22 cellular contexts compared by ENCODE assay signal in the genomic region with DNA sequence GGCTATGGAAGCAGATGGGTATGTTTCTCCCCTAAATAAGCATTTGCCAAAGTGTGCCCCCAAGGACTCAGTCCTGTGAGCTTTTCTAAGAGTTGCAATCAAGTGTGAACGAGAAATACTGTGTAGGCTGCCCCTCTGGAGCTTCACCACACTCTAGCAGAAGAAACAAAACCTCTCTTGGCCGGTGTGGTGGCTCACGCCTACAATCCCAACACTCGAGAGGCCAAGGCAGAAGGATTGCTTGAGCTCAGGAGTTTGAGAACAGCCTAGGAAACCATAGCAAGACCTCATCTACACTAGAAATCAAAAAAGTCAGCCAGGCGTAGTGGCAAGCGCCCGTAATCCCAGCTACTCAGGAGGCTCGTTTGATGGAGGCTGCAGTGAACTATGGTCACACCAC. TPM values are rescaled to one million over a fixed set of nuclear protein-coding genes. Genes with fewer than 3 reads are reported as not detected.
DNase-seq lines count a peak whose midpoint lies in the region; TF ChIP-seq lines count a peak whose summit lies in the region.
"Had no signal": no experiment of that assay in that cellular context is flagged by ENCODE, and none has a peak within 500 bp of the region (broad histone marks: within the 10 kb centered on the region; RNA-seq: fewer than 3 reads in every experiment).

No MANE protein-coding gene starts in this region.

- H3K4me1 Mint-ChIP-seq in immature natural killer cell = peaks cover 94 to 98% of the 10 kb centered on the region in 2 donors
- peaks cover 68% of the 10 kb centered on the region for H3K4me1 Mint-ChIP-seq in activated T-helper 1 cell treated with anti-CD3 and anti-CD28 coated beads, Interleukin-12 subunit alpha, Interleukin-12 subunit beta, Interleukin-2, Interleukin-4 antibody, amounts not matched to agents 30 ng/mL and 10 ng/mL and 1 ng/mL, durations not matched to agents 14 hours and 24 hours and 36 hours (ENCODE audit: low read depth)

- peaks cover 2 to 63% (median 33%) of the 10 kb centered on the region in 5 donors for H3K4me1 ChIP-seq in subcutaneous abdominal adipose tissue (ENCODE audit: control insufficient read depth in 5 of 5, insufficient read depth in 5 of 5, low read length in 5 of 5)

- H3K9me3 ChIP-seq in subcutaneous abdominal adipose tissue (ENCODE audit: control insufficient read depth in 5 of 5, low read length in 5 of 5) = no peaks in the 10 kb centered on the region
- H3K9me3 ChIP-seq: gastroesophageal sphincter, SJCRH30 had no signal

- peak overlapping the region in 4 of 6 donors; percentile 31 to 78 (median 54) for H3K27ac Mint-ChIP-seq in immature natural killer cell
- H3K27ac Mint-ChIP-seq in activated T-helper 1 cell treated with anti-CD3 and anti-CD28 coated beads, Interleukin-12 subunit alpha, Interleukin-12 subunit beta, Interleukin-2, Interleukin-4 antibody, amounts not matched to agents 30 ng/mL and 10 ng/mL and 1 ng/mL, durations not matched to agents 14 hours and 24 hours and 36 hours = no peak overlapping the region
- H3K27ac Mint-ChIP-seq: T-helper 2 cell treated with Interferon-gamma antibody and Interleukin-4, amounts not matched to agents 5 μg/mL and 100 μg/mL, for 36 hours had no signal

- H3K36me3 Mint-ChIP-seq in immature natural killer cell = no peaks in the 10 kb centered on the region
- H3K36me3 Mint-ChIP-seq in activated T-helper 1 cell treated with anti-CD3 and anti-CD28 coated beads, Interleukin-12 subunit alpha, Interleukin-12 subunit beta, Interleukin-2, Interleukin-4 antibody, amounts not matched to agents 30 ng/mL and 10 ng/mL and 1 ng/mL, durations not matched to agents 14 hours and 24 hours and 36 hours (ENCODE audit: low read depth) = peaks cover 7% of the 10 kb centered on the region

- no peak for TF ChIP-seq CTCF in RWPE1 (conservative IDR thresholded peaks at IDR 0.05; ENCODE audit: low read depth)

- no peaks in the 10 kb centered on the region for H3K36me3 ChIP-seq in subcutaneous abdominal adipose tissue (ENCODE audit: control insufficient read depth in 5 of 5, insufficient read depth in 5 of 5, low read length in 5 of 5)
- H3K36me3 ChIP-seq: gastroesophageal sphincter, SJCRH30 had no signal

- CTCF ChIA-PET in RWPE1 (lab: Yijun Ruan, JAX) = no interaction called here

- intact Hi-C loops in activated T-helper 1 cell treated with anti-CD3 and anti-CD28 coated beads, Interleukin-12 subunit alpha, Interleukin-12 subunit beta, Interleukin-2, Interleukin-4 antibody, amounts not matched to agents 30 ng/mL and 10 ng/mL and 1 ng/mL, durations not matched to agents 14 hours and 24 hours and 36 hours (cut with micrococcal nuclease) = loop anchor here (5.0 kb wide), 1 partner anchor 49 kb away; the partner anchor contains the start of gene HIP1R

- H3K27me3 ChIP-seq in subcutaneous abdominal adipose tissue (ENCODE audit: control insufficient read depth in 5 of 5, insufficient read depth in 4 of 5, low read length in 5 of 5) = no peaks in the 10 kb centered on the region
- H3K27me3 ChIP-seq: gastroesophageal sphincter, SJCRH30 had no signal

- H3K4me3 ChIP-seq in GM08714 (ENCODE audit: low read length) (peak overlapping the region; percentile 28; the same call in 1 of the 2 replicates), subcutaneous abdominal adipose tissue (ENCODE audit: low read depth in 1 of 5, low read length in 5 of 5) (no peak overlapping the region)
- H3K4me3 ChIP-seq: coronary artery, gastroesophageal sphincter, lung, SJCRH30 had no signal

- POLR2A ChIA-PET in RWPE1 (lab: Yijun Ruan, JAX; ENCODE audit: low non-redundant PET) = no interaction called here

- H3K27me3 Mint-ChIP-seq in immature natural killer cell (ENCODE audit: low read depth in 3 of 3) = peaks cover 3 to 20% (median 11%) of the 10 kb centered on the region in 3 donors
- peaks cover 11% of the 10 kb centered on the region for H3K27me3 Mint-ChIP-seq in activated T-helper 1 cell treated with anti-CD3 and anti-CD28 coated beads, Interleukin-12 subunit alpha, Interleukin-12 subunit beta, Interleukin-2, Interleukin-4 antibody, amounts not matched to agents 30 ng/mL and 10 ng/mL and 1 ng/mL, durations not matched to agents 14 hours and 24 hours and 36 hours (ENCODE audit: insufficient read depth)
- H3K27me3 Mint-ChIP-seq: activated CD8-positive, alpha-beta memory T cell treated with anti-CD3 and anti-CD28 coated beads, Interleukin-2, amount 10 ng/mL, durations not matched to agents 7 days and 5 days had no signal

- H3K27ac ChIP-seq in RWPE1 = peak overlapping the region; percentile 100
- H3K27ac ChIP-seq in subcutaneous abdominal adipose tissue (ENCODE audit: low read depth, low read length) = peak overlapping the region; percentile 77
- H3K27ac ChIP-seq: coronary artery had no signal

- H3K4me3 Mint-ChIP-seq in immature natural killer cell = peak overlapping the region; percentile 15 to 61 (median 27)
- no peak overlapping the region for H3K4me3 Mint-ChIP-seq in activated T-helper 1 cell treated with anti-CD3 and anti-CD28 coated beads, Interleukin-12 subunit alpha, Interleukin-12 subunit beta, Interleukin-2, Interleukin-4 antibody, amounts not matched to agents 30 ng/mL and 10 ng/mL and 1 ng/mL, durations not matched to agents 14 hours and 24 hours and 36 hours
- H3K4me3 Mint-ChIP-seq: activated CD8-positive, alpha-beta memory T cell treated with anti-CD3 and anti-CD28 coated beads, Interleukin-2, amount 10 ng/mL, durations not matched to agents 7 days and 5 days; nephron had no signal

- H3K9me3 Mint-ChIP-seq in immature natural killer cell = no peaks in the 10 kb centered on the region
- H3K9me3 Mint-ChIP-seq in activated T-helper 1 cell treated with anti-CD3 and anti-CD28 coated beads, Interleukin-12 subunit alpha, Interleukin-12 subunit beta, Interleukin-2, Interleukin-4 antibody, amounts not matched to agents 30 ng/mL and 10 ng/mL and 1 ng/mL, durations not matched to agents 14 hours and 24 hours and 36 hours = peaks cover 4% of the 10 kb centered on the region
- H3K9me3 Mint-ChIP-seq: HFFc6; nephron; T-helper 2 cell treated with Interferon-gamma antibody and Interleukin-4, amounts not matched to agents 5 μg/mL and 100 μg/mL, for 36 hours had no signal

- H3K9ac ChIP-seq in subcutaneous abdominal adipose tissue (ENCODE audit: low read length in 5 of 5) = no peak overlapping the region

- DNase-seq in RWPE1 (ENCODE audit: low spot score) (no peak), immature natural killer cell (no peak), NCI-H1105 (lab: John Stamatoyannopoulos, UW) (no peak), EL (no peak)
- no peak for DNase-seq in effector CD8-positive, alpha-beta T cell (lab: John Stamatoyannopoulos, UW)
- DNase-seq in activated T-helper 1 cell treated with anti-CD3 and anti-CD28 coated beads, Interleukin-12 subunit alpha, Interleukin-12 subunit beta, Interleukin-2, Interleukin-4 antibody, amounts not matched to agents 30 ng/mL and 10 ng/mL and 1 ng/mL, durations not matched to agents 14 hours and 24 hours and 36 hours (ENCODE audit: low spot score) = no peak
- DNase-seq: activated CD4-positive, alpha-beta T cell treated with anti-CD3 and anti-CD28 coated beads for 1 hour; activated CD8-positive, alpha-beta memory T cell treated with anti-CD3 and anti-CD28 coated beads, Interleukin-2, amount 10 ng/mL, durations not matched to agents 7 days and 5 days; activated gamma-delta T cell; aorta; C1 segment of cervical spinal cord; HFFc6; NCI-H1092 treated with DMSO at 0.1 percent for 48 hours; SJCRH30; stimulated activated CD4-positive, alpha-beta T cell treated with anti-CD3 and anti-CD28 coated beads, Interleukin-15, amount 100 ng/mL, for 24 hours had no signal

RNA-seq across cellular contexts. Expression of gene VPS37B, which starts 9.8 kb away (rescaled TPM):
- polyA plus RNA-seq in immature natural killer cell = 10 to 100 TPM; 39.5 to 70.1 (median 43.6) TPM
- 12.7 and 14.3 TPM in 2 replicates for total RNA-seq in activated T-helper 1 cell treated with anti-CD3 and anti-CD28 coated beads, Interleukin-12 subunit alpha, Interleukin-12 subunit beta, Interleukin-2, Interleukin-4 antibody, amounts not matched to agents 30 ng/mL and 10 ng/mL and 1 ng/mL, durations not matched to agents 14 hours and 24 hours and 36 hours

RNA-seq across cellular contexts. Expression of gene HIP1R, which starts 50.9 kb away (rescaled TPM):
- 10 to 100 TPM in 1 of 3 donors, 1 to 10 TPM in 2; 4.4 to 14.6 (median 5.1) TPM for polyA plus RNA-seq in immature natural killer cell
- total RNA-seq in activated T-helper 1 cell treated with anti-CD3 and anti-CD28 coated beads, Interleukin-12 subunit alpha, Interleukin-12 subunit beta, Interleukin-2, Interleukin-4 antibody, amounts not matched to agents 30 ng/mL and 10 ng/mL and 1 ng/mL, durations not matched to agents 14 hours and 24 hours and 36 hours = 26.6 and 29.5 TPM in 2 replicates
